Comparison of ENCODE assay signal across 1 cellular context in genomic region chr1:4010811-4011605, GRCh38.
TF ChIP-seq lines count a peak whose summit lies in the region.

No MANE protein-coding gene starts in this region.

TF ChIP-seq in H1, 55 proteins besides CTCF, POLR2A, EP300 and RAD21:
- TF ChIP-seq KDM4A (IDR thresholded peaks at IDR 0.05; ENCODE audit: low read depth, low read length, severe bottlenecking) = no peak
- TF ChIP-seq TAF7 (optimal IDR thresholded peaks at IDR 0.05; ENCODE audit: borderline replicate concordance, low read depth, low read length) = no peak
- no peak for TF ChIP-seq SIRT6 (IDR thresholded peaks at IDR 0.05; ENCODE audit: low read length)
- no peak for TF ChIP-seq BCL11A (IDR thresholded peaks at IDR 0.05; ENCODE audit: low read depth in 2 of 2, low read length in 2 of 2)
